21 cellular contexts compared by ENCODE assay signal in genomic region chr1:219689774-219690173, GRCh38.
DNase-seq lines count a peak whose midpoint lies in the region; ATAC-seq, FAIRE-seq and TF ChIP-seq lines count a peak whose summit lies in the region.
"Had no signal": no experiment of that assay in that cellular context is flagged by ENCODE, and none has a peak within 500 bp of the region (broad histone marks: within the 10 kb centered on the region; RNA-seq: fewer than 3 reads in every experiment).

No MANE protein-coding gene starts in this region.

- H2BK20ac ChIP-seq in IMR-90 (ENCODE audit: low read depth, low read length): no peak overlapping the region

- no peak overlapping the region for H3K9ac ChIP-seq in IMR-90 (ENCODE audit: low read depth, low read length)
- H3K9ac ChIP-seq: BLaER1 treated with 17β-estradiol and CSF1 and Interleukin-3, amounts not matched to agents 10 nM and 100 nM had no signal

- no peak overlapping the region for H3K4me3 Mint-ChIP-seq in mesothelial cell of epicardium
- H3K4me3 Mint-ChIP-seq in endothelial cell (ENCODE audit: unreplicated experiment): no peak overlapping the region
- H3K4me3 Mint-ChIP-seq: B cell; CD4-positive, alpha-beta T cell; CD8-positive, alpha-beta T cell had no signal

- H3K36me3 ChIP-seq in cardiac muscle cell: no peaks in the 10 kb centered on the region
- no peaks in the 10 kb centered on the region for H3K36me3 ChIP-seq in IMR-90 (ENCODE audit: control insufficient read depth, insufficient read depth, low read length)
- H3K36me3 ChIP-seq: BLaER1 treated with 17β-estradiol and CSF1 and Interleukin-3, amounts not matched to agents 10 nM and 100 nM had no signal

- no peak overlapping the region for H3K18ac ChIP-seq in IMR-90 (ENCODE audit: low read depth, low read length)

- H2BK15ac ChIP-seq in IMR-90 (ENCODE audit: low read depth, low read length): no peak overlapping the region

- 5% methylated on average over 2 of the region's 2 CpGs for WGBS in A549 (ENCODE audit: missing lambda C conversion rate)
- no CpG with 5 or more reads among the region's 2 CpGs for WGBS in IMR-90 (ENCODE audit: extremely low coverage in 2 of 2, insufficient read length in 1 of 2), 2 experiments

- no peak overlapping the region for H3K14ac ChIP-seq in IMR-90 (replicated peaks; ENCODE audit: low read depth, low read length)

- no TSS peak for BruUV-seq in IMR-90 (replicated peaks; lab: Mats Ljungman, UMichigan)

- no peak overlapping the region for H2AK9ac ChIP-seq in IMR-90 (replicated peaks; ENCODE audit: low read depth, low read length, poor library complexity)

- no peaks in the 10 kb centered on the region for H3K79me1 ChIP-seq in IMR-90 (ENCODE audit: low read depth in 1 of 2, low read length in 2 of 2)

- H3K56ac ChIP-seq in IMR-90 (ENCODE audit: extremely low read depth, insufficient read depth, low read length): no peak overlapping the region

- H2BK5ac ChIP-seq in IMR-90 (ENCODE audit: low read depth, low read length, poor library complexity, severe bottlenecking): no peak overlapping the region

- CTCF ChIA-PET in A549 (lab: Yijun Ruan, JAX): no interaction called here
- CTCF ChIA-PET in IMR-90 (lab: Yijun Ruan, JAX): no interaction called here

- H4K20me1 ChIP-seq in IMR-90 (ENCODE audit: insufficient read depth, low read length): no peaks in the 10 kb centered on the region
- H4K20me1 ChIP-seq: BLaER1 treated with 17β-estradiol and CSF1 and Interleukin-3, amounts not matched to agents 10 nM and 100 nM had no signal

- no peak for FAIRE-seq in A549 (lab: Jason Lieb, UNC)
- FAIRE-seq: G401.6, GM12891, GM19239 had no signal

- no peak for TF ChIP-seq CTCF in cardiac muscle cell (IDR thresholded peaks at IDR 0.05; ENCODE audit: low read depth, low read length)
- TF ChIP-seq CTCF in A549 (IDR thresholded peaks at IDR 0.05): no peak
- TF ChIP-seq CTCF in IMR-90 (conservative IDR thresholded peaks at IDR 0.05; ENCODE audit: low read depth, low read length): no peak
- no peak for TF ChIP-seq CTCF in mesothelial cell of epicardium (IDR thresholded peaks at IDR 0.05; ENCODE audit: unreplicated experiment)
- TF ChIP-seq CTCF in endothelial cell (IDR thresholded peaks at IDR 0.05; ENCODE audit: unreplicated experiment): no peak

- no peaks in the 10 kb centered on the region for H3K9me3 ChIP-seq in cardiac muscle cell (ENCODE audit: low read depth)
- H3K9me3 ChIP-seq in A549: no peaks in the 10 kb centered on the region
- no peaks in the 10 kb centered on the region for H3K9me3 ChIP-seq in IMR-90 (ENCODE audit: control insufficient read depth, insufficient read depth, low read length)
- H3K9me3 ChIP-seq: BLaER1 treated with 17β-estradiol and CSF1 and Interleukin-3, amounts not matched to agents 10 nM and 100 nM had no signal

- H3K9me1 ChIP-seq in IMR-90 (ENCODE audit: insufficient read depth, low read length): no peaks in the 10 kb centered on the region

- H3K4me1 ChIP-seq in cardiac muscle cell (ENCODE audit: low read depth) (peaks cover 35% of the 10 kb centered on the region), A549 (no peaks in the 10 kb centered on the region), IMR-90 (ENCODE audit: control insufficient read depth, insufficient read depth, low read length) (no peaks in the 10 kb centered on the region; the same call in 1 of the 2 replicates)

- no peak overlapping the region for H2BK120ac ChIP-seq in IMR-90 (ENCODE audit: low read depth, low read length)

- H3K4me1 Mint-ChIP-seq in mesothelial cell of epicardium (peaks cover 13% of the 10 kb centered on the region), endothelial cell (ENCODE audit: unreplicated experiment) (no peaks in the 10 kb centered on the region)
- H3K4me1 Mint-ChIP-seq: B cell had no signal

- H4K8ac ChIP-seq in IMR-90 (ENCODE audit: low read depth in 2 of 2, low read length in 2 of 2): no peak overlapping the region

- ATAC-seq in Right ventricle myocardium inferior: no peak
- no peak for ATAC-seq in A549
- no peak for ATAC-seq in IMR-90 (ENCODE audit: low read depth)
- ATAC-seq: CD8-positive, alpha-beta T cell had no signal

- H3K27ac ChIP-seq in cardiac muscle cell (peak overlapping the region; percentile 74), A549 (no peak overlapping the region), IMR-90 (ENCODE audit: insufficient read depth, low read length) (no peak overlapping the region)
- H3K27ac ChIP-seq: 22Rv1; BLaER1 treated with 17β-estradiol and CSF1 and Interleukin-3, amounts not matched to agents 10 nM and 100 nM; C4-2B had no signal

- TF ChIP-seq POLR2A in A549 (IDR thresholded peaks at IDR 0.05; ENCODE audit: low read length) (no peak), IMR-90 (IDR thresholded peaks at IDR 0.05; ENCODE audit: low read depth, low read length) (no peak)

- H2AFZ ChIP-seq in IMR-90 (replicated peaks; ENCODE audit: low read length, poor library complexity): no peak overlapping the region

- TF ChIP-seq EP300 in A549 (IDR thresholded peaks at IDR 0.05): no peak

- H3K27me3 Mint-ChIP-seq in mesothelial cell of epicardium (ENCODE audit: low read depth): no peaks in the 10 kb centered on the region
- H3K27me3 Mint-ChIP-seq in endothelial cell (ENCODE audit: unreplicated experiment): no peaks in the 10 kb centered on the region
- H3K27me3 Mint-ChIP-seq: CD4-positive, alpha-beta T cell had no signal

- DNase-seq in cardiac muscle cell (ENCODE audit: low read depth in 1 of 2, low spot score in 1 of 2): no peak
- no peak for DNase-seq in Right ventricle myocardium inferior (ENCODE audit: missing footprints)
- no peak for DNase-seq in A549 (ENCODE audit: low read depth in 1 of 2, low spot score in 1 of 2)
- DNase-seq in IMR-90: no peak
- no peak for DNase-seq in mesothelial cell of epicardium (ENCODE audit: low spot score in 2 of 2, unreplicated experiment in 2 of 2)
- no peak for DNase-seq in NCI-H1436 treated with DMSO at 0.1 percent for 48 hours (lab: John Stamatoyannopoulos, UW)
- DNase-seq in COLO668 (lab: John Stamatoyannopoulos, UW; ENCODE audit: unreplicated experiment): no peak
- DNase-seq in endothelial cell (ENCODE audit: low spot score): no peak
- DNase-seq: AML-193; CD4-positive, alpha-beta T cell; CD8-positive, alpha-beta T cell; COR-L47; DMS79 treated with DMSO at 0.1 percent for 48 hours; GF-D8 had no signal

- POLR2A ChIA-PET in A549 (lab: Yijun Ruan, JAX) (no interaction called here), IMR-90 (lab: Charles Lee; ENCODE audit: unreplicated experiment) (no interaction called here)

- H3K36me3 Mint-ChIP-seq in mesothelial cell of epicardium: no peaks in the 10 kb centered on the region
- H3K36me3 Mint-ChIP-seq in endothelial cell (ENCODE audit: low read depth, unreplicated experiment): no peaks in the 10 kb centered on the region
- H3K36me3 Mint-ChIP-seq: CD8-positive, alpha-beta T cell had no signal

- no peak overlapping the region for H3K4me2 ChIP-seq in A549
- no peak overlapping the region for H3K4me2 ChIP-seq in IMR-90 (ENCODE audit: low read depth, low read length)

- no peak overlapping the region for H3K23ac ChIP-seq in IMR-90 (ENCODE audit: low read depth, low read length)

- H3K4me3 ChIP-seq in cardiac muscle cell (no peak overlapping the region), A549 (no peak overlapping the region), IMR-90 (ENCODE audit: insufficient read depth, low read depth, low read length) (no peak overlapping the region)
- H3K4me3 ChIP-seq: BLaER1 treated with 17β-estradiol and CSF1 and Interleukin-3, amounts not matched to agents 10 nM and 100 nM had no signal

- in situ Hi-C loops in IMR-90 (cut with MboI; ENCODE audit: low sequenced_read_pairs): no loop called here

- H3K9me3 Mint-ChIP-seq in mesothelial cell of epicardium (peaks cover 5% of the 10 kb centered on the region), endothelial cell (ENCODE audit: unreplicated experiment) (no peaks in the 10 kb centered on the region)
- H3K9me3 Mint-ChIP-seq: CD4-positive, alpha-beta T cell had no signal

- peak overlapping the region; percentile 60 for H3K27ac Mint-ChIP-seq in mesothelial cell of epicardium
- H3K27ac Mint-ChIP-seq in endothelial cell (ENCODE audit: unreplicated experiment): no peak overlapping the region
- H3K27ac Mint-ChIP-seq: B cell; CD4-positive, alpha-beta T cell; CD8-positive, alpha-beta T cell had no signal

- TF ChIP-seq RAD21 in A549 (conservative IDR thresholded peaks at IDR 0.05 in 1 of 2, IDR thresholded peaks at IDR 0.05 in 1 of 2) (no peak), IMR-90 (IDR thresholded peaks at IDR 0.05; ENCODE audit: low read length) (no peak)

- no peak overlapping the region for H4K5ac ChIP-seq in IMR-90 (ENCODE audit: low read depth, low read length)

- H2AK5ac ChIP-seq in IMR-90 (ENCODE audit: low read depth, low read length): no peak overlapping the region

- H3K27me3 ChIP-seq in cardiac muscle cell (no peaks in the 10 kb centered on the region), IMR-90 (ENCODE audit: control insufficient read depth, insufficient read depth, low read length) (no peaks in the 10 kb centered on the region)
- H3K27me3 ChIP-seq: BLaER1 treated with 17β-estradiol and CSF1 and Interleukin-3, amounts not matched to agents 10 nM and 100 nM had no signal

- dilution Hi-C loops in IMR-90 (cut with HindIII; ENCODE audit: low sequenced_read_pairs, unreplicated experiment): no loop called here

- intact Hi-C loops in Right ventricle myocardium inferior (cut with DNase I) (no loop called here), IMR-90 (cut with micrococcal nuclease) (no loop called here)

- H3K4ac ChIP-seq in IMR-90 (ENCODE audit: low read depth, low read length): no peak overlapping the region

- no peak overlapping the region for H4K91ac ChIP-seq in IMR-90 (ENCODE audit: insufficient read depth, low read depth, low read length)

TF ChIP-seq in A549, 52 proteins besides CTCF, POLR2A, EP300 and RAD21:
- peak; percentile 68 for TF ChIP-seq MAFK (IDR thresholded peaks at IDR 0.05; ENCODE audit: partially characterized antibody)
- TF ChIP-seq MAX (IDR thresholded peaks at IDR 0.05): no peak

TF ChIP-seq in IMR-90, 13 proteins besides CTCF, POLR2A, EP300 and RAD21:
- TF ChIP-seq BHLHE40 (IDR thresholded peaks at IDR 0.05; ENCODE audit: low read depth, low read length) (no peak), MAFK (IDR thresholded peaks at IDR 0.05; ENCODE audit: low read depth, low read length) (peak; percentile 48), CEBPB (IDR thresholded peaks at IDR 0.05; ENCODE audit: low read depth, low read length) (no peak)
TF ChIP-seq in IMR-90: peak in this region for 1.
